Comparison of ENCODE assay signal across 1 cellular context in the genomic region with DNA sequence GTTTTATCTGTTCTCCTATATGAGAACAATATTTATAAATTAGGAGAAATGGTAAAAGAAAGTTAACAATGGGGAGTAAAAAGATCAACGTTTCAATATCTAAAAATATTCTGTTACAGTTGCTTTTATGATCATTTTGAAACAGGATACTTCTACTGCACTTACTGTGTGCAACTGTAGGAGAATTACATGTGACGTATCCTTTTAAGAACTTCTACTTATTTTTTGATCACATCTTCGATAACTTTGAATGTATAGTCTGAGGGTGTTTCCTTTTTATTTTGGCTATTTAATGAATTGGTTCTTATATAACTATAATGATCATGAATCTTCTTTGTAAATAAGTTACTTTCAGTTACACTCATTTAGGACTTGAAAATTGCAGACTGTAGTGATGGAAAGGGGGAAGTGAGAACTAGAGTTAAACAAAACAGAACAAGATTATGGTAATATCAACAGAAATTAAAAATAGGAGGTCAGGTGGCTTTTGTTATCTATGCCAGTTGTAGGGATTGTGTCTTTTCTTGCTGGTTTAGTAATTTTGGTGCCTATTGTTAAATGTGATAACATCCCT.
TF ChIP-seq lines count a peak whose summit lies in the region.

No MANE protein-coding gene starts in this region.

TF ChIP-seq in GM12878, 131 proteins besides CTCF, POLR2A, EP300 and RAD21 (continued from another document):
- TF ChIP-seq MYB (IDR thresholded peaks at IDR 0.05; ENCODE audit: borderline replicate concordance, low read depth, low read length) (peak; percentile 61; the same call in 1 of the 2 replicates), SIN3A (IDR thresholded peaks at IDR 0.05; ENCODE audit: low read depth, low read length) (no peak), BMI1 (IDR thresholded peaks at IDR 0.05; ENCODE audit: borderline replicate concordance) (peak; percentile 78), JUNB (IDR thresholded peaks at IDR 0.05) (peak; percentile 96), RAD51 (IDR thresholded peaks at IDR 0.05) (peak; percentile 83), IKZF1 (conservative IDR thresholded peaks at IDR 0.05) (peak; percentile 18; the same call in 1 of the 2 replicates), EED (IDR thresholded peaks at IDR 0.05; ENCODE audit: low read depth) (no peak), ATF7 (IDR thresholded peaks at IDR 0.05; ENCODE audit: low read depth) (peak; percentile 84), CBFB (IDR thresholded peaks at IDR 0.05; ENCODE audit: low read depth) (no peak), NBN (IDR thresholded peaks at IDR 0.05) (peak; percentile 52; the same call in 1 of the 2 replicates), ZNF24 (IDR thresholded peaks at IDR 0.05) (peak; percentile 80; the same call in 1 of the 2 replicates), SMAD5 (IDR thresholded peaks at IDR 0.05; ENCODE audit: low read depth) (no peak), PAX8 (IDR thresholded peaks at IDR 0.05) (no peak), SPI1 (IDR thresholded peaks at IDR 0.05; ENCODE audit: borderline replicate concordance, insufficient read depth, low read depth, low read length) (peak; percentile 96), BACH1 (IDR thresholded peaks at IDR 0.05; ENCODE audit: borderline replicate concordance) (peak; percentile 84; the same call in 1 of the 2 replicates), JUND (IDR thresholded peaks at IDR 0.05; ENCODE audit: low read depth, low read length) (peak; percentile 68; the same call in 1 of the 2 replicates), GABPA (IDR thresholded peaks at IDR 0.05; ENCODE audit: low read depth) (0 out of 2 replicates have a peak, but pooled peaks have one; percentile 40), ZNF217 (IDR thresholded peaks at IDR 0.05) (peak; percentile 83; the same call in 1 of the 2 replicates), MXI1 (IDR thresholded peaks at IDR 0.05; ENCODE audit: low read depth, low read length) (peak; percentile 42; the same call in 1 of the 2 replicates), SMC3 (IDR thresholded peaks at IDR 0.05; ENCODE audit: borderline replicate concordance, low read length) (no peak), NFIC (IDR thresholded peaks at IDR 0.05; ENCODE audit: low read depth, low read length) (peak; percentile 96), IKZF2 (IDR thresholded peaks at IDR 0.05) (peak; percentile 57 to 69; a peak in 3 of 4 replicates), BCL11A (IDR thresholded peaks at IDR 0.05; ENCODE audit: low read depth, low read length) (peak; percentile 83), RCOR1 (conservative IDR thresholded peaks at IDR 0.05; ENCODE audit: low read depth, low read length) (0 out of 2 replicates have a peak, but pooled peaks have one; percentile 80), POU2F2 (IDR thresholded peaks at IDR 0.05; ENCODE audit: borderline replicate concordance, low read depth, low read length) (0 out of 3 replicates have a peak, but pooled peaks have one; percentile 32), ETV6 (conservative IDR thresholded peaks at IDR 0.05 in 1 of 2, IDR thresholded peaks at IDR 0.05 in 1 of 2; ENCODE audit: borderline replicate concordance in 1 of 2, low read depth in 1 of 2) (peak in 1 of 2 experiments; percentile 32; a peak in 1 of 4 replicates), CREB1 (IDR thresholded peaks at IDR 0.05; ENCODE audit: low read depth) (0 out of 2 replicates have a peak, but pooled peaks have one; percentile 8), MEF2A (IDR thresholded peaks at IDR 0.05; ENCODE audit: insufficient read depth, low read depth, low read length) (peak; percentile 75), MTA2 (IDR thresholded peaks at IDR 0.05; ENCODE audit: low read depth) (peak; percentile 99)
- TF ChIP-seq, protein P1, sequence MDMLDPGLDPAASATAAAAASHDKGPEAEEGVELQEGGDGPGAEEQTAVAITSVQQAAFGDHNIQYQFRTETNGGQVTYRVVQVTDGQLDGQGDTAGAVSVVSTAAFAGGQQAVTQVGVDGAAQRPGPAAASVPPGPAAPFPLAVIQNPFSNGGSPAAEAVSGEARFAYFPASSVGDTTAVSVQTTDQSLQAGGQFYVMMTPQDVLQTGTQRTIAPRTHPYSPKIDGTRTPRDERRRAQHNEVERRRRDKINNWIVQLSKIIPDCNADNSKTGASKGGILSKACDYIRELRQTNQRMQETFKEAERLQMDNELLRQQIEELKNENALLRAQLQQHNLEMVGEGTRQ (IDR thresholded peaks at IDR 0.05; ENCODE audit: borderline replicate concordance, low read depth, low read length), result peak; percentile 14; the same call in 1 of the 2 replicates
- TF ChIP-seq, protein P2, sequence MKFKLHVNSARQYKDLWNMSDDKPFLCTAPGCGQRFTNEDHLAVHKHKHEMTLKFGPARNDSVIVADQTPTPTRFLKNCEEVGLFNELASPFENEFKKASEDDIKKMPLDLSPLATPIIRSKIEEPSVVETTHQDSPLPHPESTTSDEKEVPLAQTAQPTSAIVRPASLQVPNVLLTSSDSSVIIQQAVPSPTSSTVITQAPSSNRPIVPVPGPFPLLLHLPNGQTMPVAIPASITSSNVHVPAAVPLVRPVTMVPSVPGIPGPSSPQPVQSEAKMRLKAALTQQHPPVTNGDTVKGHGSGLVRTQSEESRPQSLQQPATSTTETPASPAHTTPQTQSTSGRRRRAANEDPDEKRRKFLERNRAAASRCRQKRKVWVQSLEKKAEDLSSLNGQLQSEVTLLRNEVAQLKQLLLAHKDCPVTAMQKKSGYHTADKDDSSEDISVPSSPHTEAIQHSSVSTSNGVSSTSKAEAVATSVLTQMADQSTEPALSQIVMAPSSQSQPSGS (IDR thresholded peaks at IDR 0.05; ENCODE audit: low read length), result peak; percentile 90
- TF ChIP-seq, protein P3, sequence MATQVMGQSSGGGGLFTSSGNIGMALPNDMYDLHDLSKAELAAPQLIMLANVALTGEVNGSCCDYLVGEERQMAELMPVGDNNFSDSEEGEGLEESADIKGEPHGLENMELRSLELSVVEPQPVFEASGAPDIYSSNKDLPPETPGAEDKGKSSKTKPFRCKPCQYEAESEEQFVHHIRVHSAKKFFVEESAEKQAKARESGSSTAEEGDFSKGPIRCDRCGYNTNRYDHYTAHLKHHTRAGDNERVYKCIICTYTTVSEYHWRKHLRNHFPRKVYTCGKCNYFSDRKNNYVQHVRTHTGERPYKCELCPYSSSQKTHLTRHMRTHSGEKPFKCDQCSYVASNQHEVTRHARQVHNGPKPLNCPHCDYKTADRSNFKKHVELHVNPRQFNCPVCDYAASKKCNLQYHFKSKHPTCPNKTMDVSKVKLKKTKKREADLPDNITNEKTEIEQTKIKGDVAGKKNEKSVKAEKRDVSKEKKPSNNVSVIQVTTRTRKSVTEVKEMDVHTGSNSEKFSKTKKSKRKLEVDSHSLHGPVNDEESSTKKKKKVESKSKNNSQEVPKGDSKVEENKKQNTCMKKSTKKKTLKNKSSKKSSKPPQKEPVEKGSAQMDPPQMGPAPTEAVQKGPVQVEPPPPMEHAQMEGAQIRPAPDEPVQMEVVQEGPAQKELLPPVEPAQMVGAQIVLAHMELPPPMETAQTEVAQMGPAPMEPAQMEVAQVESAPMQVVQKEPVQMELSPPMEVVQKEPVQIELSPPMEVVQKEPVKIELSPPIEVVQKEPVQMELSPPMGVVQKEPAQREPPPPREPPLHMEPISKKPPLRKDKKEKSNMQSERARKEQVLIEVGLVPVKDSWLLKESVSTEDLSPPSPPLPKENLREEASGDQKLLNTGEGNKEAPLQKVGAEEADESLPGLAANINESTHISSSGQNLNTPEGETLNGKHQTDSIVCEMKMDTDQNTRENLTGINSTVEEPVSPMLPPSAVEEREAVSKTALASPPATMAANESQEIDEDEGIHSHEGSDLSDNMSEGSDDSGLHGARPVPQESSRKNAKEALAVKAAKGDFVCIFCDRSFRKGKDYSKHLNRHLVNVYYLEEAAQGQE (IDR thresholded peaks at IDR 0.05; ENCODE audit: low read depth, low read length), result no peak
- TF ChIP-seq, protein P4, sequence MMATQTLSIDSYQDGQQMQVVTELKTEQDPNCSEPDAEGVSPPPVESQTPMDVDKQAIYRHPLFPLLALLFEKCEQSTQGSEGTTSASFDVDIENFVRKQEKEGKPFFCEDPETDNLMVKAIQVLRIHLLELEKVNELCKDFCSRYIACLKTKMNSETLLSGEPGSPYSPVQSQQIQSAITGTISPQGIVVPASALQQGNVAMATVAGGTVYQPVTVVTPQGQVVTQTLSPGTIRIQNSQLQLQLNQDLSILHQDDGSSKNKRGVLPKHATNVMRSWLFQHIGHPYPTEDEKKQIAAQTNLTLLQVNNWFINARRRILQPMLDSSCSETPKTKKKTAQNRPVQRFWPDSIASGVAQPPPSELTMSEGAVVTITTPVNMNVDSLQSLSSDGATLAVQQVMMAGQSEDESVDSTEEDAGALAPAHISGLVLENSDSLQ (IDR thresholded peaks at IDR 0.05), result 0 out of 2 replicates have a peak, but pooled peaks have one; percentile 25
- TF ChIP-seq, protein P5, sequence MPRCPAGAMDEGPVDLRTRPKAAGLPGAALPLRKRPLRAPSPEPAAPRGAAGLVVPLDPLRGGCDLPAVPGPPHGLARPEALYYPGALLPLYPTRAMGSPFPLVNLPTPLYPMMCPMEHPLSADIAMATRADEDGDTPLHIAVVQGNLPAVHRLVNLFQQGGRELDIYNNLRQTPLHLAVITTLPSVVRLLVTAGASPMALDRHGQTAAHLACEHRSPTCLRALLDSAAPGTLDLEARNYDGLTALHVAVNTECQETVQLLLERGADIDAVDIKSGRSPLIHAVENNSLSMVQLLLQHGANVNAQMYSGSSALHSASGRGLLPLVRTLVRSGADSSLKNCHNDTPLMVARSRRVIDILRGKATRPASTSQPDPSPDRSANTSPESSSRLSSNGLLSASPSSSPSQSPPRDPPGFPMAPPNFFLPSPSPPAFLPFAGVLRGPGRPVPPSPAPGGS (IDR thresholded peaks at IDR 0.05; ENCODE audit: borderline replicate concordance, insufficient read depth, low read depth, low read length, poor library complexity, severe bottlenecking), result peak; percentile 60
- TF ChIP-seq, protein P6, sequence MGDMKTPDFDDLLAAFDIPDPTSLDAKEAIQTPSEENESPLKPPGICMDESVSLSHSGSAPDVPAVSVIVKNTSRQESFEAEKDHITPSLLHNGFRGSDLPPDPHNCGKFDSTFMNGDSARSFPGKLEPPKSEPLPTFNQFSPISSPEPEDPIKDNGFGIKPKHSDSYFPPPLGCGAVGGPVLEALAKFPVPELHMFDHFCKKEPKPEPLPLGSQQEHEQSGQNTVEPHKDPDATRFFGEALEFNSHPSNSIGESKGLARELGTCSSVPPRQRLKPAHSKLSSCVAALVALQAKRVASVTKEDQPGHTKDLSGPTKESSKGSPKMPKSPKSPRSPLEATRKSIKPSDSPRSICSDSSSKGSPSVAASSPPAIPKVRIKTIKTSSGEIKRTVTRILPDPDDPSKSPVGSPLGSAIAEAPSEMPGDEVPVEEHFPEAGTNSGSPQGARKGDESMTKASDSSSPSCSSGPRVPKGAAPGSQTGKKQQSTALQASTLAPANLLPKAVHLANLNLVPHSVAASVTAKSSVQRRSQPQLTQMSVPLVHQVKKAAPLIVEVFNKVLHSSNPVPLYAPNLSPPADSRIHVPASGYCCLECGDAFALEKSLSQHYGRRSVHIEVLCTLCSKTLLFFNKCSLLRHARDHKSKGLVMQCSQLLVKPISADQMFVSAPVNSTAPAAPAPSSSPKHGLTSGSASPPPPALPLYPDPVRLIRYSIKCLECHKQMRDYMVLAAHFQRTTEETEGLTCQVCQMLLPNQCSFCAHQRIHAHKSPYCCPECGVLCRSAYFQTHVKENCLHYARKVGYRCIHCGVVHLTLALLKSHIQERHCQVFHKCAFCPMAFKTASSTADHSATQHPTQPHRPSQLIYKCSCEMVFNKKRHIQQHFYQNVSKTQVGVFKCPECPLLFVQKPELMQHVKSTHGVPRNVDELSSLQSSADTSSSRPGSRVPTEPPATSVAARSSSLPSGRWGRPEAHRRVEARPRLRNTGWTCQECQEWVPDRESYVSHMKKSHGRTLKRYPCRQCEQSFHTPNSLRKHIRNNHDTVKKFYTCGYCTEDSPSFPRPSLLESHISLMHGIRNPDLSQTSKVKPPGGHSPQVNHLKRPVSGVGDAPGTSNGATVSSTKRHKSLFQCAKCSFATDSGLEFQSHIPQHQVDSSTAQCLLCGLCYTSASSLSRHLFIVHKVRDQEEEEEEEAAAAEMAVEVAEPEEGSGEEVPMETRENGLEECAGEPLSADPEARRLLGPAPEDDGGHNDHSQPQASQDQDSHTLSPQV (IDR thresholded peaks at IDR 0.05), result no peak
- TF ChIP-seq, protein P7, sequence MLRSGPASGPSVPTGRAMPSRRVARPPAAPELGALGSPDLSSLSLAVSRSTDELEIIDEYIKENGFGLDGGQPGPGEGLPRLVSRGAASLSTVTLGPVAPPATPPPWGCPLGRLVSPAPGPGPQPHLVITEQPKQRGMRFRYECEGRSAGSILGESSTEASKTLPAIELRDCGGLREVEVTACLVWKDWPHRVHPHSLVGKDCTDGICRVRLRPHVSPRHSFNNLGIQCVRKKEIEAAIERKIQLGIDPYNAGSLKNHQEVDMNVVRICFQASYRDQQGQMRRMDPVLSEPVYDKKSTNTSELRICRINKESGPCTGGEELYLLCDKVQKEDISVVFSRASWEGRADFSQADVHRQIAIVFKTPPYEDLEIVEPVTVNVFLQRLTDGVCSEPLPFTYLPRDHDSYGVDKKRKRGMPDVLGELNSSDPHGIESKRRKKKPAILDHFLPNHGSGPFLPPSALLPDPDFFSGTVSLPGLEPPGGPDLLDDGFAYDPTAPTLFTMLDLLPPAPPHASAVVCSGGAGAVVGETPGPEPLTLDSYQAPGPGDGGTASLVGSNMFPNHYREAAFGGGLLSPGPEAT (IDR thresholded peaks at IDR 0.05; ENCODE audit: low read depth), result peak; percentile 56; the same call in 1 of the 2 replicates
- TF ChIP-seq, protein P8, sequence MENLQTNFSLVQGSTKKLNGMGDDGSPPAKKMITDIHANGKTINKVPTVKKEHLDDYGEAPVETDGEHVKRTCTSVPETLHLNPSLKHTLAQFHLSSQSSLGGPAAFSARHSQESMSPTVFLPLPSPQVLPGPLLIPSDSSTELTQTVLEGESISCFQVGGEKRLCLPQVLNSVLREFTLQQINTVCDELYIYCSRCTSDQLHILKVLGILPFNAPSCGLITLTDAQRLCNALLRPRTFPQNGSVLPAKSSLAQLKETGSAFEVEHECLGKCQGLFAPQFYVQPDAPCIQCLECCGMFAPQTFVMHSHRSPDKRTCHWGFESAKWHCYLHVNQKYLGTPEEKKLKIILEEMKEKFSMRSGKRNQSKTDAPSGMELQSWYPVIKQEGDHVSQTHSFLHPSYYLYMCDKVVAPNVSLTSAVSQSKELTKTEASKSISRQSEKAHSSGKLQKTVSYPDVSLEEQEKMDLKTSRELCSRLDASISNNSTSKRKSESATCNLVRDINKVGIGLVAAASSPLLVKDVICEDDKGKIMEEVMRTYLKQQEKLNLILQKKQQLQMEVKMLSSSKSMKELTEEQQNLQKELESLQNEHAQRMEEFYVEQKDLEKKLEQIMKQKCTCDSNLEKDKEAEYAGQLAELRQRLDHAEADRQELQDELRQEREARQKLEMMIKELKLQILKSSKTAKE (IDR thresholded peaks at IDR 0.05; ENCODE audit: low read depth, poor library complexity, severe bottlenecking), result peak; percentile 65
- TF ChIP-seq, protein P9, sequence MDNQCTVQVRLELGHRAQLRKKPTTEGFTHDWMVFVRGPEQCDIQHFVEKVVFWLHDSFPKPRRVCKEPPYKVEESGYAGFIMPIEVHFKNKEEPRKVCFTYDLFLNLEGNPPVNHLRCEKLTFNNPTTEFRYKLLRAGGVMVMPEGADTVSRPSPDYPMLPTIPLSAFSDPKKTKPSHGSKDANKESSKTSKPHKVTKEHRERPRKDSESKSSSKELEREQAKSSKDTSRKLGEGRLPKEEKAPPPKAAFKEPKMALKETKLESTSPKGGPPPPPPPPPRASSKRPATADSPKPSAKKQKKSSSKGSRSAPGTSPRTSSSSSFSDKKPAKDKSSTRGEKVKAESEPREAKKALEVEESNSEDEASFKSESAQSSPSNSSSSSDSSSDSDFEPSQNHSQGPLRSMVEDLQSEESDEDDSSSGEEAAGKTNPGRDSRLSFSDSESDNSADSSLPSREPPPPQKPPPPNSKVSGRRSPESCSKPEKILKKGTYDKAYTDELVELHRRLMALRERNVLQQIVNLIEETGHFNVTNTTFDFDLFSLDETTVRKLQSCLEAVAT (IDR thresholded peaks at IDR 0.05), result no peak
TF ChIP-seq in GM12878: peak in this region for 37.
